8 cellular contexts compared by ENCODE assay signal in genomic region chr17:74325743-74326379, GRCh38. TPM values are rescaled to one million over a fixed set of nuclear protein-coding genes. Genes with fewer than 3 reads are reported as not detected.
A peak's percentile ranks its signal among the peaks of the same experiment; 100 is the strongest.
DNase-seq lines count a peak whose midpoint lies in the region; ATAC-seq and TF ChIP-seq lines count a peak whose summit lies in the region.

KIF19 (plus strand) TSS chr17:74326226; CDS start chr17:74326350, 124 bp downstream.

- DNase-seq in AG08396 (ENCODE audit: low spot score), result peak; percentile 51
- peak in 3 of 4 experiments; percentile 8 to 16 (median 13) for DNase-seq in activated CD4-positive, CD25-positive, alpha-beta regulatory T cell (lab: John Stamatoyannopoulos, UW)
- peak; percentile 54 for DNase-seq in dermis blood vessel endothelial cell
- DNase-seq in mucosa of descending colon, result peak in 2 of 3 donors; percentile 51 to 69
- peak; percentile 9 to 16 for DNase-seq in stimulated activated CD8-positive, alpha-beta memory T cell treated with anti-CD3 and anti-CD28 coated beads, Interleukin-2, amount 100 ng/mL, for 1 hour (ENCODE audit: low read depth in 2 of 2)

- no peak for TF ChIP-seq CTCF in mucosa of descending colon (IDR thresholded peaks at IDR 0.05)

- H3K36me3 ChIP-seq in mucosa of descending colon (ENCODE audit: low read depth), result no peaks in the 10 kb centered on the region

- peaks cover 11% of the 10 kb centered on the region for H3K4me1 ChIP-seq in mucosa of descending colon (ENCODE audit: low read depth)

- intact Hi-C loops in mucosa of descending colon (cut with DNase I, micrococcal nuclease), result no loop called here

- H3K9me3 ChIP-seq in mucosa of descending colon, result no peaks in the 10 kb centered on the region

- no peak within 1 kb of the TSS for H3K4me3 ChIP-seq in mucosa of descending colon

- ATAC-seq in GM21723 (IDR thresholded peaks at IDR 0.05; ENCODE audit: unreplicated experiment), result peak; percentile 83
- ATAC-seq in mucosa of descending colon, result peak; percentile 85
- ATAC-seq in HG03565 (IDR thresholded peaks at IDR 0.05; ENCODE audit: unreplicated experiment), result no peak
- ATAC-seq in HG02759 (IDR thresholded peaks at IDR 0.05; ENCODE audit: unreplicated experiment), result no peak

RNA-seq across cellular contexts. Expression of gene KIF19, which starts in this region (rescaled TPM):
- 6.4 and 16.3 TPM in 2 replicates for total RNA-seq in dermis blood vessel endothelial cell
- 1 to 10 TPM in 2 of 3 donors, under 1 TPM in 1; 0.73 to 7.4 (median 2.4) TPM for total RNA-seq in mucosa of descending colon

Comparison
In these comparisons a context has a peak if more than half of its experiments do, and no peak if none do; other contexts are left out.
1. ATAC-seq: peak in GM21723 (single experiment) and mucosa of descending colon (single experiment); none in HG03565 (single experiment) and HG02759 (single experiment).
2. Peak in every context shown above with its lines, with median percentiles within 50 percentile points of each other: DNase-seq.